In genomic region chr1:217333939-217334338, GRCh38 we compare ENCODE assay signal across 8 cellular contexts.
DNase-seq lines count a peak whose midpoint lies in the region; ATAC-seq and TF ChIP-seq lines count a peak whose summit lies in the region.

No MANE protein-coding gene starts in this region.

- ATAC-seq in HG02885 (IDR thresholded peaks at IDR 0.05; ENCODE audit: poor library complexity, unreplicated experiment): peak; percentile 90
- ATAC-seq in HG02571 (IDR thresholded peaks at IDR 0.05; ENCODE audit: unreplicated experiment): no peak

- in situ Hi-C loops in ACHN (cut with HindIII; ENCODE audit: low pct_ligation_motif_present, low pct_unique_long_range_greater_than_20kb, low sequenced_read_pairs): no loop called here
- in situ Hi-C loops in GM13977 (cut with MboI; ENCODE audit: low pct_unique_long_range_greater_than_20kb, low sequenced_read_pairs, unreplicated experiment): no loop called here

- TF ChIP-seq CTCF in GM13977 (IDR thresholded peaks at IDR 0.05; ENCODE audit: extremely low read depth, insufficient read depth, missing control alignments): peak; percentile 80

- DNase-seq in ACHN (peak; percentile 36), GM13977 (ENCODE audit: low spot score) (peak; percentile 28), NCI-H524 (lab: John Stamatoyannopoulos, UW) (peak; percentile 40 to 69), ecto neural progenitor cell (ENCODE audit: low spot score) (peak; percentile 65), pons (ENCODE audit: low spot score) (peak; percentile 48)
- DNase-seq in activated T-cell treated with anti-CD3 and anti-CD28 coated beads, Interleukin-2, amount 50 U/mL, for 1 hour: no peak
